12 cellular contexts compared by ENCODE assay signal in the genomic region with DNA sequence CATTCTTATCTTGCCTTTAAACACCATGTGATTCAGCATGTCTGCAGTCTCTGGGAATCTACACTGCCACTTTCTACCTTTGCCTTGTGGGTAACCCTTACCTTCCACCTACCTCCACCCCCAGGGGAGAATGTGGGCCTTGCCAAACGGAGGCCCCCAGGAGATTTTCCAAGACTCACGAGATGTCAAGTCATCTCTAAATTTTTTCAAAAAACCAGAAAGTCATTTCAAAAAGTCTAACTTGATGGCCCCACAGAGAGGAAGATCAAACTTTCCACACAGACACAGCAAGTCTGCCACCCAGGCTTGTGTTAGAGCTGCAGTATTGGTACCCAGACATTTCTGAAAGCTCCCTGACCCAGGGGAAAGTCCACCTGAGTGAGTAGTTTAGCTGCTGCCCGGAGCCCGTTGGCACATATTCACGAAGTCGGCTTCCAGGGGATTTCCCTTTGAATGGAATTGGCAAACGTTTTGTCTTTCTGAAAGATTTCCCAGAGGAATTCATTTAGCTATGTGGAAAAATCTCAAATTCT. TPM values are rescaled to one million over a fixed set of nuclear protein-coding genes. Genes with fewer than 3 reads are reported as not detected.
DNase-seq lines count a peak whose midpoint lies in the region; ATAC-seq lines count a peak whose summit lies in the region.
"Had no signal": no experiment of that assay in that cellular context is flagged by ENCODE, and none has a peak within 500 bp of the region (broad histone marks: within the 10 kb centered on the region; RNA-seq: fewer than 3 reads in every experiment).

No MANE protein-coding gene starts in this region.

- no peaks in the 10 kb centered on the region for H3K27me3 Mint-ChIP-seq in T-helper 2 cell treated with Interferon-gamma antibody and Interleukin-4, amounts not matched to agents 5 μg/mL and 100 μg/mL, for 36 hours (ENCODE audit: low read depth)

- ATAC-seq in HG03095 (IDR thresholded peaks at IDR 0.05; ENCODE audit: unreplicated experiment) (no peak), GM21717 (IDR thresholded peaks at IDR 0.05; ENCODE audit: unreplicated experiment) (no peak), GM18498 (IDR thresholded peaks at IDR 0.05; ENCODE audit: unreplicated experiment) (no peak)
- ATAC-seq: psoas muscle had no signal

- no peaks in the 10 kb centered on the region for H3K9me3 Mint-ChIP-seq in T-helper 2 cell treated with Interferon-gamma antibody and Interleukin-4, amounts not matched to agents 5 μg/mL and 100 μg/mL, for 36 hours

- peak overlapping the region; percentile 58 for H3K4me3 Mint-ChIP-seq in T-helper 2 cell treated with Interferon-gamma antibody and Interleukin-4, amounts not matched to agents 5 μg/mL and 100 μg/mL, for 36 hours

- H3K36me3 Mint-ChIP-seq in T-helper 2 cell treated with Interferon-gamma antibody and Interleukin-4, amounts not matched to agents 5 μg/mL and 100 μg/mL, for 36 hours (ENCODE audit: low read depth), result peaks cover 17% of the 10 kb centered on the region

- peak overlapping the region; percentile 92 for H3K27ac Mint-ChIP-seq in T-helper 2 cell treated with Interferon-gamma antibody and Interleukin-4, amounts not matched to agents 5 μg/mL and 100 μg/mL, for 36 hours

- H3K4me1 Mint-ChIP-seq in T-helper 2 cell treated with Interferon-gamma antibody and Interleukin-4, amounts not matched to agents 5 μg/mL and 100 μg/mL, for 36 hours (ENCODE audit: low read depth), result peaks cover 42% of the 10 kb centered on the region

- DNase-seq in Daoy (ENCODE audit: low read depth) (peak; percentile 62), dermis microvascular lymphatic vessel endothelial cell (ENCODE audit: low read depth in 2 of 2) (peak; percentile 65 to 80), kidney glomerular epithelial cell (lab: John Stamatoyannopoulos, UW) (no peak)
- peak; percentile 71 for DNase-seq in T-helper 2 cell treated with Interferon-gamma antibody and Interleukin-4, amounts not matched to agents 5 μg/mL and 100 μg/mL, for 36 hours (ENCODE audit: low spot score)
- DNase-seq in stimulated activated CD4-positive, alpha-beta T cell treated with anti-CD3 and anti-CD28 coated beads, Interleukin-2, amount 100 ng/mL, for 24 hours, result peak; percentile 61 to 72
- DNase-seq: cerebellar nuclear complex, DMS53, NCI-H187, psoas muscle had no signal

RNA-seq across cellular contexts. Expression of a gene that starts 4.6 kb away (rescaled TPM):
- 865 and 878 TPM in 2 replicates for total RNA-seq in Daoy (2014; rRNA removed; shearing (Covaris generic))
- total RNA-seq in dermis microvascular lymphatic vessel endothelial cell, result 190 and 213 TPM in 2 replicates
